In genomic region chr3:101827211-101828174, GRCh38 we compare ENCODE assay signal across 8 cellular contexts. TPM values are rescaled to one million over a fixed set of nuclear protein-coding genes. Genes with fewer than 3 reads are reported as not detected.
A peak's percentile ranks its signal among the peaks of the same experiment; 100 is the strongest.
DNase-seq lines count a peak whose midpoint lies in the region; ATAC-seq and TF ChIP-seq lines count a peak whose summit lies in the region.

No MANE protein-coding gene starts in this region.

- DNase-seq in DMS53 treated with DMSO at 0.1 percent for 48 hours (lab: John Stamatoyannopoulos, UW; ENCODE audit: unreplicated experiment) (peak; percentile 19), astrocyte of the cerebellum (ENCODE audit: low read depth) (peak; percentile 55), iPS DF 19.7 (ENCODE audit: low read depth, low spot score) (peak; percentile 12), sciatic nerve (ENCODE audit: low spot score) (peak; percentile 86), SK-N-DZ (ENCODE audit: low spot score) (no peak)
- DNase-seq in T-helper 2 cell treated with Interferon-gamma antibody and Interleukin-4, amounts not matched to agents 5 μg/mL and 100 μg/mL, for 36 hours (ENCODE audit: low spot score) = peak; percentile 95

- TF ChIP-seq CTCF in KMS-11 (conservative IDR thresholded peaks at IDR 0.05; ENCODE audit: low read depth, low read length) = no peak
- TF ChIP-seq CTCF in astrocyte of the cerebellum (IDR thresholded peaks at IDR 0.05; ENCODE audit: low read depth, low read length, missing control alignments) = no peak

- H3K27ac Mint-ChIP-seq in T-helper 2 cell treated with Interferon-gamma antibody and Interleukin-4, amounts not matched to agents 5 μg/mL and 100 μg/mL, for 36 hours = peak overlapping the region; percentile 90

- in situ Hi-C loops in astrocyte of the cerebellum (cut with HindIII; ENCODE audit: low sequenced_read_pairs) = no loop called here

- H3K27me3 Mint-ChIP-seq in T-helper 2 cell treated with Interferon-gamma antibody and Interleukin-4, amounts not matched to agents 5 μg/mL and 100 μg/mL, for 36 hours (ENCODE audit: low read depth) = no peaks in the 10 kb centered on the region

- H3K36me3 ChIP-seq in KMS-11 (ENCODE audit: insufficient read depth) = no peaks in the 10 kb centered on the region

- peaks cover 56% of the 10 kb centered on the region for H3K4me1 ChIP-seq in KMS-11 (ENCODE audit: low read depth, poor library complexity, severe bottlenecking)

- H3K4me3 ChIP-seq in KMS-11 (IDR thresholded peaks at IDR 0.05; ENCODE audit: insufficient read depth, low read depth, low read length) (peak overlapping the region; percentile 83), astrocyte of the cerebellum (ENCODE audit: low read depth, low read length) (peak overlapping the region; percentile 46)

- H3K9me3 Mint-ChIP-seq in T-helper 2 cell treated with Interferon-gamma antibody and Interleukin-4, amounts not matched to agents 5 μg/mL and 100 μg/mL, for 36 hours = no peaks in the 10 kb centered on the region

- H3K36me3 Mint-ChIP-seq in T-helper 2 cell treated with Interferon-gamma antibody and Interleukin-4, amounts not matched to agents 5 μg/mL and 100 μg/mL, for 36 hours (ENCODE audit: low read depth) = peaks cover 12% of the 10 kb centered on the region

- ATAC-seq in GM21528 (IDR thresholded peaks at IDR 0.05; ENCODE audit: low FRiP score, unreplicated experiment) (peak; percentile 89), sciatic nerve (peak; percentile 90)

- peak overlapping the region; percentile 72 for H3K9ac ChIP-seq in KMS-11

- H3K27me3 ChIP-seq in KMS-11 (ENCODE audit: insufficient read depth, low read depth) = no peaks in the 10 kb centered on the region

- no peaks in the 10 kb centered on the region for H3K79me2 ChIP-seq in KMS-11 (ENCODE audit: insufficient read depth, low read depth)

- intact Hi-C loops in sciatic nerve (cut with DNase I) = no loop called here

- peak overlapping the region; percentile 92 for H3K4me2 ChIP-seq in KMS-11

- peak overlapping the region; percentile 88 for H3K4me3 Mint-ChIP-seq in T-helper 2 cell treated with Interferon-gamma antibody and Interleukin-4, amounts not matched to agents 5 μg/mL and 100 μg/mL, for 36 hours

- peak overlapping the region; percentile 72 for H2AFZ ChIP-seq in KMS-11 (ENCODE audit: low read depth)

- H3K4me1 Mint-ChIP-seq in T-helper 2 cell treated with Interferon-gamma antibody and Interleukin-4, amounts not matched to agents 5 μg/mL and 100 μg/mL, for 36 hours (ENCODE audit: low read depth) = peaks cover 50% of the 10 kb centered on the region

- peak overlapping the region; percentile 73 for H3K27ac ChIP-seq in KMS-11

- no peaks in the 10 kb centered on the region for H4K20me1 ChIP-seq in KMS-11 (ENCODE audit: insufficient read depth)

RNA-seq across cellular contexts. Expression of gene NFKBIZ, which starts 21.8 kb away (rescaled TPM):
- total RNA-seq in sciatic nerve = 91.6 TPM
- polyA plus RNA-seq in SK-N-DZ (2014; cell fraction: cytosol; rRNA removed) = 0.86 and 1.9 TPM in 2 replicates
- polyA plus RNA-seq in SK-N-DZ (2014; cell fraction: nucleus; rRNA removed) = 2.1 and 7.6 TPM in 2 replicates

RNA-seq across cellular contexts. Expression of gene NXPE3, which starts 48.5 kb away (rescaled TPM):
- 24.7 TPM for total RNA-seq in sciatic nerve
- polyA plus RNA-seq in SK-N-DZ (2014; cell fraction: cytosol; rRNA removed) = 7.9 and 8.4 TPM in 2 replicates
- polyA plus RNA-seq in SK-N-DZ (2014; cell fraction: nucleus; rRNA removed) = 2.4 and 5.0 TPM in 2 replicates
